8 cellular contexts compared by ENCODE assay signal in the genomic region with DNA sequence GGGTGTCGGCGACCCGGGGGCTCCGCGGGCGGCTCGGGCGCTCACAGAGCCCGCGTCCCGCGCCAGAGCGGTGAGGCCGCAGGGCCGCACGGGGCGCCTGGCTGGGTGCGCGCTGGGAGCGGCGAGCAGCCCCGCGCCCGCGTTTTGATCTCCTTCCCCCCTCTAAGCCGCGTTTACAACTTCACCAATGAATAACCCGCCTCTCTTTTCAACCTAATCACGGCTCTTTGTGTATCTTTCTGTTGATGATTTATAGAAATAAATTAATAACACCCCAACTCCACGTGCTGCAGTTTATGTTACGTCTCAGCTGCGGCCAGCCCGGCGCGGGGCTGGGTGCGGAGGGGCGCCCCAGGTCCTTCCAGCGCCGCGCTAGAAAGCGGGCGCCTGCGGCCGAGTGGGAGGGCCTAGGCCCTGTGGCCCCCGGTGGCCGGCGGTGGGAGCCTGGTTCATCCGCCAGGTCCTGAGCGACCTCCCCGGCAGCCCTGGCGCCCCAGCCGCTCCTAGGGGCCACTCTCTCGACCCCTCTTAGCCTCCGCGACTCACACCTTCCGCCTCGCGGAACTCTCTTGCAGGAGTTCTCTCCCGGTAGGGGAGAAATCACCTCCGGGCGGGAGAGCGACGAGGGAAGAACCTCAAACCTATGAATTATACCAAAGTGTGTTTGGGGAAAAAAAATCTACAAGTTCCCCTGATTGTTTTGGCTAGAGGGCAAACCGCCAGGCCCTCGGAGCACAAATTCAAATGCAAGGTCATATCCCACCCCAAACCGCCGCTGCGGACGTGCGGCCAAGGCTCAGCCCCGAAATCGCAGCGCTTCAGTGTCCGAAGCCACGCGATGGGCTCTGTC. TPM values are rescaled to one million over a fixed set of nuclear protein-coding genes. Genes with fewer than 3 reads are reported as not detected.
A peak's percentile ranks its signal among the peaks of the same experiment; 100 is the strongest.
DNase-seq lines count a peak whose midpoint lies in the region; ATAC-seq and TF ChIP-seq lines count a peak whose summit lies in the region.

No MANE protein-coding gene starts in this region.

- H3K4me1 ChIP-seq in left lung (peaks cover 4 to 42% of the 10 kb centered on the region in 2 donors), tibial artery (peaks cover 0 to 43% (median 39%) of the 10 kb centered on the region in 4 donors), HAP-1 (peaks cover 8% of the 10 kb centered on the region), Karpas-422 (ENCODE audit: low read length) (peaks cover 14% of the 10 kb centered on the region)

- DNase-seq in activated naive CD4-positive, alpha-beta T cell treated with anti-CD3 and anti-CD28 coated beads for 36 hours = no peak
- no peak for DNase-seq in activated naive CD4-positive, alpha-beta T cell (lab: John Stamatoyannopoulos, UW)
- DNase-seq in left lung (peak in 1 of 2 donors; percentile 79), tibial artery (no peak), HAP-1 (ENCODE audit: low spot score in 2 of 2) (no peak), NCI-H1930 (lab: John Stamatoyannopoulos, UW) (no peak), Karpas-422 (no peak)

- no peak overlapping the region for H3K9ac ChIP-seq in Karpas-422 (ENCODE audit: low read length)

- H3K4me2 ChIP-seq in Karpas-422 (ENCODE audit: low read depth, low read length, poor library complexity, severe bottlenecking) = no peak overlapping the region

- H2AFZ ChIP-seq in Karpas-422 (ENCODE audit: low read length) = no peak overlapping the region

- peak overlapping the region; percentile 48 for H3K4me3 Mint-ChIP-seq in activated naive CD4-positive, alpha-beta T cell treated with anti-CD3 and anti-CD28 coated beads for 36 hours
- peak overlapping the region; percentile 70 for H3K4me3 Mint-ChIP-seq in activated naive CD4-positive, alpha-beta T cell treated with anti-CD3 and anti-CD28 coated beads, Interleukin-2, amount 50 U/mL, for 24 hours

- H3K27ac Mint-ChIP-seq in activated naive CD4-positive, alpha-beta T cell treated with anti-CD3 and anti-CD28 coated beads for 36 hours = no peak overlapping the region
- H3K27ac Mint-ChIP-seq in activated naive CD4-positive, alpha-beta T cell treated with anti-CD3 and anti-CD28 coated beads, Interleukin-2, amount 50 U/mL, for 24 hours = no peak overlapping the region

- TF ChIP-seq CTCF in left lung (IDR thresholded peaks at IDR 0.05) (no peak), tibial artery (IDR thresholded peaks at IDR 0.05) (no peak)

- H3K9me3 ChIP-seq in left lung (no peaks in the 10 kb centered on the region), tibial artery (no peaks in the 10 kb centered on the region), HAP-1 (no peaks in the 10 kb centered on the region), Karpas-422 (ENCODE audit: low read length) (no peaks in the 10 kb centered on the region)

- H3K27me3 ChIP-seq in left lung (peaks cover 74 to 100% of the 10 kb centered on the region in 2 donors), tibial artery (peaks cover 5 to 93% of the 10 kb centered on the region in 2 donors), HAP-1 (ENCODE audit: low read depth) (peaks cover 78% of the 10 kb centered on the region), Karpas-422 (ENCODE audit: low read length) (no peaks in the 10 kb centered on the region)

- H3K79me2 ChIP-seq in Karpas-422 (ENCODE audit: low read length) = no peaks in the 10 kb centered on the region

- H3K36me3 Mint-ChIP-seq in activated naive CD4-positive, alpha-beta T cell treated with anti-CD3 and anti-CD28 coated beads for 36 hours (ENCODE audit: low read depth) = no peaks in the 10 kb centered on the region
- H3K36me3 Mint-ChIP-seq in activated naive CD4-positive, alpha-beta T cell treated with anti-CD3 and anti-CD28 coated beads, Interleukin-2, amount 50 U/mL, for 24 hours = no peaks in the 10 kb centered on the region

- peaks cover 21% of the 10 kb centered on the region for H3K4me1 Mint-ChIP-seq in activated naive CD4-positive, alpha-beta T cell treated with anti-CD3 and anti-CD28 coated beads for 36 hours (ENCODE audit: low read depth)
- peaks cover 23% of the 10 kb centered on the region for H3K4me1 Mint-ChIP-seq in activated naive CD4-positive, alpha-beta T cell treated with anti-CD3 and anti-CD28 coated beads, Interleukin-2, amount 50 U/mL, for 24 hours

- H4K20me1 ChIP-seq in Karpas-422 (ENCODE audit: insufficient read depth, low read depth, low read length) = no peaks in the 10 kb centered on the region

- no peaks in the 10 kb centered on the region for H3K36me3 ChIP-seq in left lung
- no peaks in the 10 kb centered on the region for H3K36me3 ChIP-seq in tibial artery
- no peaks in the 10 kb centered on the region for H3K36me3 ChIP-seq in HAP-1 (replicated peaks)
- H3K36me3 ChIP-seq in Karpas-422 (ENCODE audit: insufficient read depth, low read length) = no peaks in the 10 kb centered on the region

- ATAC-seq in left lung = peak; percentile 8

- H3K27me3 Mint-ChIP-seq in activated naive CD4-positive, alpha-beta T cell treated with anti-CD3 and anti-CD28 coated beads for 36 hours (ENCODE audit: low read depth) = peaks cover 81% of the 10 kb centered on the region
- H3K27me3 Mint-ChIP-seq in activated naive CD4-positive, alpha-beta T cell treated with anti-CD3 and anti-CD28 coated beads, Interleukin-2, amount 50 U/mL, for 24 hours = peaks cover 59% of the 10 kb centered on the region

- intact Hi-C loops in activated naive CD4-positive, alpha-beta T cell treated with anti-CD3 and anti-CD28 coated beads for 36 hours (cut with micrococcal nuclease) = loop anchor here (10.0 kb wide), 1 partner anchor 808 kb away; the partner anchor contains the start of gene LHX1
- intact Hi-C loops in left lung (cut with DNase I) (no loop called here), tibial artery (cut with DNase I; ENCODE audit: low total_unique reads) (no loop called here)

- H3K4me3 ChIP-seq in left lung (peak overlapping the region; percentile 30 to 33), tibial artery (peak overlapping the region; percentile 17 to 42), HAP-1 (no peak overlapping the region), Karpas-422 (ENCODE audit: low read length) (no peak overlapping the region)

- H3K9me3 Mint-ChIP-seq in activated naive CD4-positive, alpha-beta T cell treated with anti-CD3 and anti-CD28 coated beads for 36 hours = no peaks in the 10 kb centered on the region
- no peaks in the 10 kb centered on the region for H3K9me3 Mint-ChIP-seq in activated naive CD4-positive, alpha-beta T cell treated with anti-CD3 and anti-CD28 coated beads, Interleukin-2, amount 50 U/mL, for 24 hours

- in situ Hi-C loops in HAP-1 (cut with MboI; ENCODE audit: low sequenced_read_pairs) = no loop called here

- CTCF ChIA-PET in activated naive CD4-positive, alpha-beta T cell treated with anti-CD3 and anti-CD28 coated beads for 36 hours (lab: Charles Lee) = no interaction called here

- H3K27ac ChIP-seq in left lung (peak overlapping the region; percentile 68 to 76), tibial artery (no peak overlapping the region), Karpas-422 (ENCODE audit: low read length) (no peak overlapping the region)

- no peaks in the 10 kb centered on the region for H3K9me2 ChIP-seq in Karpas-422 (replicated peaks; ENCODE audit: insufficient read depth, low read length)

RNA-seq across cellular contexts. Expression of gene HNF1B, which starts 1.9 kb away (rescaled TPM):
- total RNA-seq in activated naive CD4-positive, alpha-beta T cell treated with anti-CD3 and anti-CD28 coated beads for 36 hours = not detected
- total RNA-seq in left lung = 10 to 100 TPM in 1 of 2 donors, 1 to 10 TPM in 1; 9.6 to 25.2 TPM
- total RNA-seq in Karpas-422 (2014; rRNA removed; shearing (Covaris generic); ENCODE audit: low replicate concordance) = not detected in 2 replicates

Comparison
In these comparisons a context has a peak if more than half of its experiments do, and no peak if none do; other contexts are left out.
1. H3K27ac ChIP-seq: peak in left lung (2 of 2); none in tibial artery (0 of 2) and Karpas-422 (single experiment).
2. H3K4me3 ChIP-seq: peak in left lung (2 of 2) and tibial artery (2 of 2); none in HAP-1 (single experiment) and Karpas-422 (single experiment).
3. RNA of gene HNF1B, which starts 1.9 kb away (total RNA-seq): 9.6 to 25.2 TPM in left lung; not detected in activated naive CD4-positive, alpha-beta T cell treated with anti-CD3 and anti-CD28 coated beads for 36 hours and not detected in Karpas-422; every median in the first group is over 10 times any median in the second.